ENCODE assay signal across 2 cellular contexts in genomic region chr11:23359297-23359696, GRCh38.
TF ChIP-seq lines count a peak whose summit lies in the region.

No MANE protein-coding gene starts in this region.

TF ChIP-seq in HCT116, 20 proteins besides CTCF, POLR2A, EP300 and RAD21 (continued from another document):
- TF ChIP-seq CEBPB (IDR thresholded peaks at IDR 0.05; ENCODE audit: low read depth) (no peak), TCF7L2 (IDR thresholded peaks at IDR 0.05; ENCODE audit: borderline replicate concordance, extremely low read depth, insufficient read depth, insufficient read length) (peak; percentile 91)
TF ChIP-seq in HCT116: peak in this region for 1.

TF ChIP-seq in SK-N-SH treated with all-trans-retinoic acid at 6 μM for 48 hours, 23 proteins besides CTCF, POLR2A, EP300 and RAD21 (continued from another document):
- no peak for TF ChIP-seq TSHZ2 (CRISPR knock-in tag; IDR thresholded peaks at IDR 0.05)
